18 cellular contexts compared by ENCODE assay signal in the genomic region with DNA sequence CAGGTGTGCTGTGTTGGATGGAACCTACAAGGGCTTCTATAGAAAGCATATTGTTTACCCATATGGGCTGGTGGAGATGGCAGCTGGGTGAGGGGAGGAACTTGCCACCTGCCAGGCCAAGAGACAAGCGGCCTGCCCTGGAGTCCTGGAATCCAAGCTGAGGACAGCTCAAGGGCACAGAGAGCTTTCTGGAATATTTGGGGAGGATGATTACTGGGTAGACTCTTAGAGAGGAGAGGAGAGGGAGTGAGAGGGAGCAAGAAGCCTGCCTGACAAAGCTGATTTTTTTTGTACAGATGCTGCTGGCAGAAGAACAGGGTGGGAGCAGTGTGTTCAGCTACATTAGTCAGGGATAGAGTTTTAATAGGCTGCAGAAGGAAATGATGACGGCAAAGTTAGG.
A peak's percentile ranks its signal among the peaks of the same experiment; 100 is the strongest.
DNase-seq lines count a peak whose midpoint lies in the region; ATAC-seq lines count a peak whose summit lies in the region.
"Had no signal": no experiment of that assay in that cellular context is flagged by ENCODE, and none has a peak within 500 bp of the region (broad histone marks: within the 10 kb centered on the region; RNA-seq: fewer than 3 reads in every experiment).

No MANE protein-coding gene starts in this region.

- H2BK15ac ChIP-seq in neuronal stem cell (ENCODE audit: low read length): no peak overlapping the region

- H2BK5ac ChIP-seq in neuronal stem cell (ENCODE audit: low read length): no peak overlapping the region

- H3K27me3 ChIP-seq in neuronal stem cell (ENCODE audit: control insufficient read depth in 3 of 3, insufficient read depth in 3 of 3, low read depth in 1 of 3, low read length in 3 of 3): peaks cover 0 to 5% (median 0%) of the 10 kb centered on the region in 3 experiments

- no peak overlapping the region for H4K91ac ChIP-seq in neuronal stem cell (ENCODE audit: low read depth, low read length, poor library complexity)

- H3K27ac ChIP-seq in neuronal stem cell (replicated peaks; ENCODE audit: low read length): no peak overlapping the region
- H3K27ac ChIP-seq: 22Rv1 had no signal

- no peak overlapping the region for H3K4me2 ChIP-seq in neuronal stem cell (ENCODE audit: insufficient read depth, low read length, poor library complexity, severe bottlenecking)

- no peak overlapping the region for H3K4me3 ChIP-seq in neuronal stem cell (ENCODE audit: low read length in 2 of 2)

- peaks cover 2 to 4% of the 10 kb centered on the region in 2 donors for H3K4me1 ChIP-seq in neuronal stem cell (ENCODE audit: control insufficient read depth in 2 of 2, insufficient read depth in 1 of 2, low read depth in 1 of 2, low read length in 2 of 2)

- no peaks in the 10 kb centered on the region for H3K9me3 ChIP-seq in neuronal stem cell (replicated peaks in 1 of 2; ENCODE audit: control insufficient read depth in 2 of 2, insufficient read depth in 1 of 2, low read depth in 1 of 2, low read length in 2 of 2)

- H2BK120ac ChIP-seq in neuronal stem cell (ENCODE audit: low read depth, low read length): no peak overlapping the region

- H2AK5ac ChIP-seq in neuronal stem cell (ENCODE audit: low read depth, low read length): no peak overlapping the region

- peak; percentile 67 for DNase-seq in DMS 273 (lab: John Stamatoyannopoulos, UW; ENCODE audit: unreplicated experiment)
- no peak for DNase-seq in DMS 273 treated with DMSO at 0.1 percent for 48 hours (lab: John Stamatoyannopoulos, UW)
- DNase-seq in DMS53 (lab: John Stamatoyannopoulos, UW): peak; percentile 90
- DNase-seq in NCI-H345 treated with DMSO at 0.1 percent for 48 hours (lab: John Stamatoyannopoulos, UW; ENCODE audit: unreplicated experiment): peak; percentile 80
- DNase-seq in neuronal stem cell (ENCODE audit: low spot score): no peak
- DNase-seq in activated CD8-positive, alpha-beta memory T cell treated with anti-CD3 and anti-CD28 coated beads, Interleukin-2, amount 10 ng/mL, durations not matched to agents 7 days and 5 days: no peak
- no peak for DNase-seq in mucosa of gallbladder (ENCODE audit: low spot score)
- DNase-seq: AML-193, MM.1S, NCI-H1092, NCI-H1930, NCI-H2227 treated with DMSO at 0.1 percent for 48 hours, SIG-M5, T-helper 1 cell had no signal

- no peak overlapping the region for H2AFZ ChIP-seq in neuronal stem cell (ENCODE audit: low read length)

- CTCF ChIA-PET in activated CD8-positive, alpha-beta memory T cell treated with anti-CD3 and anti-CD28 coated beads, Interleukin-2, amount 10 ng/mL, durations not matched to agents 7 days and 5 days (lab: Charles Lee): no interaction called here

- no peak overlapping the region for H3K4me3 Mint-ChIP-seq in activated CD8-positive, alpha-beta memory T cell treated with anti-CD3 and anti-CD28 coated beads, Interleukin-2, amount 10 ng/mL, durations not matched to agents 7 days and 5 days
- H3K4me3 Mint-ChIP-seq: CD14-positive monocyte had no signal

- H3K18ac ChIP-seq in neuronal stem cell (ENCODE audit: low read length): peak overlapping the region; percentile 19

- H2BK12ac ChIP-seq in neuronal stem cell (ENCODE audit: low read length): no peak overlapping the region

- H3K9me3 Mint-ChIP-seq in activated CD8-positive, alpha-beta memory T cell treated with anti-CD3 and anti-CD28 coated beads, Interleukin-2, amount 10 ng/mL, durations not matched to agents 7 days and 5 days (ENCODE audit: low read depth): no peaks in the 10 kb centered on the region
- H3K9me3 Mint-ChIP-seq: CD14-positive monocyte had no signal

- no peak overlapping the region for H4K8ac ChIP-seq in neuronal stem cell (ENCODE audit: low read depth, low read length)

- no peak overlapping the region for H3K23ac ChIP-seq in neuronal stem cell (ENCODE audit: low read depth, low read length, poor library complexity)

- no peaks in the 10 kb centered on the region for H3K36me3 ChIP-seq in neuronal stem cell (replicated peaks in 1 of 2; ENCODE audit: control insufficient read depth in 2 of 2, insufficient read depth in 2 of 2, low read length in 2 of 2)

- WGBS in neuronal stem cell (ENCODE audit: extremely low coverage in 2 of 2, insufficient read length in 2 of 2, insufficient replicate concordance in 1 of 2), 2 donors: no CpG with 5 or more reads among the region's 2 CpGs

- H3K4me1 Mint-ChIP-seq in activated CD8-positive, alpha-beta memory T cell treated with anti-CD3 and anti-CD28 coated beads, Interleukin-2, amount 10 ng/mL, durations not matched to agents 7 days and 5 days: no peaks in the 10 kb centered on the region
- H3K4me1 Mint-ChIP-seq: CD14-positive monocyte had no signal

- no peaks in the 10 kb centered on the region for H3K36me3 Mint-ChIP-seq in activated CD8-positive, alpha-beta memory T cell treated with anti-CD3 and anti-CD28 coated beads, Interleukin-2, amount 10 ng/mL, durations not matched to agents 7 days and 5 days
- H3K36me3 Mint-ChIP-seq: CD14-positive monocyte had no signal

- no peaks in the 10 kb centered on the region for H3K79me1 ChIP-seq in neuronal stem cell (ENCODE audit: low read depth, low read length)

- H3K9ac ChIP-seq in neuronal stem cell (ENCODE audit: low read depth, low read length, poor library complexity): no peak overlapping the region

- ATAC-seq in activated CD8-positive, alpha-beta memory T cell treated with anti-CD3 and anti-CD28 coated beads, Interleukin-2, amount 10 ng/mL, durations not matched to agents 7 days and 5 days: no peak
- ATAC-seq in HG03571 (IDR thresholded peaks at IDR 0.05; ENCODE audit: unreplicated experiment): no peak
- ATAC-seq: SK-N-SH treated with all-trans-retinoic acid at 6 μM for 48 hours had no signal

- H3K27ac Mint-ChIP-seq in activated CD8-positive, alpha-beta memory T cell treated with anti-CD3 and anti-CD28 coated beads, Interleukin-2, amount 10 ng/mL, durations not matched to agents 7 days and 5 days: no peak overlapping the region
- H3K27ac Mint-ChIP-seq: CD14-positive monocyte had no signal

- H3K4ac ChIP-seq in neuronal stem cell (ENCODE audit: low read length): no peak overlapping the region

- no peaks in the 10 kb centered on the region for H3K27me3 Mint-ChIP-seq in activated CD8-positive, alpha-beta memory T cell treated with anti-CD3 and anti-CD28 coated beads, Interleukin-2, amount 10 ng/mL, durations not matched to agents 7 days and 5 days

- no peak overlapping the region for H3K14ac ChIP-seq in neuronal stem cell (ENCODE audit: low read length)

Comparison
In these comparisons a context has a peak if more than half of its experiments do, and no peak if none do; other contexts are left out.
1. DNase-seq: peak in DMS 273 (single experiment), DMS53 (single experiment) and NCI-H345 treated with DMSO at 0.1 percent for 48 hours (single experiment); none in DMS 273 treated with DMSO at 0.1 percent for 48 hours (single experiment), neuronal stem cell (single experiment), activated CD8-positive, alpha-beta memory T cell treated with anti-CD3 and anti-CD28 coated beads, Interleukin-2, amount 10 ng/mL, durations not matched to agents 7 days and 5 days (single experiment) and mucosa of gallbladder (single experiment).